ENCODE assay signal across 1 cellular context in genomic region chr7:48083114-48083830, GRCh38.
TF ChIP-seq lines count a peak whose summit lies in the region.

No MANE protein-coding gene starts in this region.

TF ChIP-seq in GM23338, 12 proteins besides CTCF, POLR2A, EP300 and RAD21 (continued from another document):
- TF ChIP-seq ZNF462 (CRISPR knock-in tag; IDR thresholded peaks at IDR 0.05): no peak
